12 cellular contexts compared by ENCODE assay signal in the genomic region with DNA sequence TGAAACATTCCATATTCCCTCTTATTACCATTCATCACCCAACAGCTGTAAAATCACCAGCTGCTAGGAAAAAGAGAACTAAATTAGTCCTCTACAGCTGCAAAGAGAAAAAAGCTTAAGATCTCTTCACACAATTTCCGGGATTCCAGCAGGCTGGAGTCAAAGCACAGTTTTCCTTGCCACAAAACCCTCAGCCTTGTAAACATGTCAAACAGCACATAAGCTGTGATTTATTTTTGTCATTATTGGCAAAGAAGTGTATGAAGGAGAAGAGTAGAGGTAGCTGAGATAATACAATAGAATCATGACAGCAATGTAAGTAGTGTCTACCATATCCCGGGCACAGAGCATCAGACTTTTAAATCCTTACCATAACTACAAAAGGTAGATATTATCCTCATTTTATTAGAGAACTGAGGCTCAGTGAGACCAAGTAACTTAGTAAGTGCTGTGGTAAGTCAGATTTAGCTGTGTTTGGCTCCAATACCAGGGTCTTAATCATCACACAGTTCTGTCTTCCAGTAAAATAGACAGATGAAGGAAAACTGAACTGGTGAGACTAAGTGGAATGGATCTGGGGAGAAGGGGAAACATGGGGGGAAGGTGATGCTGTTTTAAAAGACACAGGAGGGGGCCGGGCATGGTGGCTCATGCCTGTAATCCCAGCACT.
DNase-seq lines count a peak whose midpoint lies in the region; ATAC-seq and TF ChIP-seq lines count a peak whose summit lies in the region.
"Had no signal": no experiment of that assay in that cellular context is flagged by ENCODE, and none has a peak within 500 bp of the region (broad histone marks: within the 10 kb centered on the region; RNA-seq: fewer than 3 reads in every experiment).

No MANE protein-coding gene starts in this region.

- peaks cover 10% of the 10 kb centered on the region for H3K4me1 ChIP-seq in HEK293 (ENCODE audit: control insufficient read depth, insufficient read depth, low read length)

- TF ChIP-seq CTCF in HEK293 (tag by site-specific recombination; IDR thresholded peaks at IDR 0.05): no peak

- POLR2A ChIA-PET in HEK293 (lab: Yijun Ruan, JAX): no interaction called here

- H3K27ac ChIP-seq in HEK293 (ENCODE audit: extremely low read depth, low read depth, low read length): peak overlapping the region; percentile 47

- H3K9me3 ChIP-seq in HEK293 (ENCODE audit: control insufficient read depth, insufficient read depth, low read depth, low read length): no peaks in the 10 kb centered on the region

- DNase-seq in amniotic epithelial cell (ENCODE audit: low read depth) (peak; percentile 91), iris pigment epithelial cell (ENCODE audit: low read depth) (peak; percentile 12), stromal cell of bone marrow (ENCODE audit: low read depth) (peak; percentile 90), globus pallidus (ENCODE audit: low spot score) (no peak), OCI-M2 (lab: John Stamatoyannopoulos, UW; ENCODE audit: unreplicated experiment) (no peak), NOMO-1 (lab: John Stamatoyannopoulos, UW; ENCODE audit: unreplicated experiment in 2 of 2) (no peak)
- DNase-seq: activated T-cell treated with anti-CD3 and anti-CD28 coated beads, Interleukin-2, amount 50 U/mL, for 48 hours; naive B cell; NCI-H1436 treated with DMSO at 0.1 percent for 48 hours had no signal

- CTCF ChIA-PET in HEK293 (lab: Yijun Ruan, JAX): interaction anchor here (0.6 to 1.3 kb wide), 4 partner anchors 17 to 1701 kb away, joined by 3 to 6 read pairs (median 4); no protein-coding TSS in a partner anchor

- ATAC-seq in GM21381 (IDR thresholded peaks at IDR 0.05; ENCODE audit: unreplicated experiment): no peak
- ATAC-seq: SK-N-SH treated with all-trans-retinoic acid at 6 μM for 48 hours had no signal

- H3K36me3 ChIP-seq in HEK293 (ENCODE audit: control insufficient read depth in 2 of 2, insufficient read depth in 1 of 2, low read length in 2 of 2): no peaks in the 10 kb centered on the region

- H3K4me3 ChIP-seq in HEK293 (ENCODE audit: low read depth, low read length): no peak overlapping the region

TF ChIP-seq in HEK293, 187 proteins besides CTCF, POLR2A, EP300 and RAD21 (continues in another document):
- TF ChIP-seq IKZF3 (tag by site-specific recombination; IDR thresholded peaks at IDR 0.05) (peak; percentile 87), ZNF2 (tag by site-specific recombination; IDR thresholded peaks at IDR 0.05) (0 out of 2 replicates have a peak, but pooled peaks have one; percentile 26), ZSCAN30 (tag by site-specific recombination; IDR thresholded peaks at IDR 0.05) (peak; percentile 82), ZBTB20 (tag by site-specific recombination; IDR thresholded peaks at IDR 0.05) (0 out of 2 replicates have a peak, but pooled peaks have one; percentile 34), HOXD13 (CRISPR knock-in tag; IDR thresholded peaks at IDR 0.05; ENCODE audit: borderline replicate concordance) (peak; percentile 94), ZNF354C (tag by site-specific recombination; IDR thresholded peaks at IDR 0.05; ENCODE audit: borderline replicate concordance, low read depth) (no peak), SP2 (tag by site-specific recombination; IDR thresholded peaks at IDR 0.05) (no peak), TCF7L2 (IDR thresholded peaks at IDR 0.05; ENCODE audit: borderline replicate concordance, low read depth, low read length) (peak; percentile 69; the same call in 1 of the 2 replicates), ZNF747 (tag by site-specific recombination; IDR thresholded peaks at IDR 0.05) (no peak), MYNN (tag by site-specific recombination; IDR thresholded peaks at IDR 0.05; ENCODE audit: borderline replicate concordance) (0 out of 2 replicates have a peak, but pooled peaks have one; percentile 20), OSR2 (tag by site-specific recombination; IDR thresholded peaks at IDR 0.05) (peak; percentile 92), ZNF416 (tag by site-specific recombination; IDR thresholded peaks at IDR 0.05) (no peak)
- TF ChIP-seq, protein P1, sequence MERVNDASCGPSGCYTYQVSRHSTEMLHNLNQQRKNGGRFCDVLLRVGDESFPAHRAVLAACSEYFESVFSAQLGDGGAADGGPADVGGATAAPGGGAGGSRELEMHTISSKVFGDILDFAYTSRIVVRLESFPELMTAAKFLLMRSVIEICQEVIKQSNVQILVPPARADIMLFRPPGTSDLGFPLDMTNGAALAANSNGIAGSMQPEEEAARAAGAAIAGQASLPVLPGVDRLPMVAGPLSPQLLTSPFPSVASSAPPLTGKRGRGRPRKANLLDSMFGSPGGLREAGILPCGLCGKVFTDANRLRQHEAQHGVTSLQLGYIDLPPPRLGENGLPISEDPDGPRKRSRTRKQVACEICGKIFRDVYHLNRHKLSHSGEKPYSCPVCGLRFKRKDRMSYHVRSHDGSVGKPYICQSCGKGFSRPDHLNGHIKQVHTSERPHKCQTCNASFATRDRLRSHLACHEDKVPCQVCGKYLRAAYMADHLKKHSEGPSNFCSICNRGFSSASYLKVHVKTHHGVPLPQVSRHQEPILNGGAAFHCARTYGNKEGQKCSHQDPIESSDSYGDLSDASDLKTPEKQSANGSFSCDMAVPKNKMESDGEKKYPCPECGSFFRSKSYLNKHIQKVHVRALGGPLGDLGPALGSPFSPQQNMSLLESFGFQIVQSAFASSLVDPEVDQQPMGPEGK (tag by site-specific recombination; IDR thresholded peaks at IDR 0.05): 0 out of 2 replicates have a peak, but pooled peaks have one; percentile 7
- TF ChIP-seq, protein P2, sequence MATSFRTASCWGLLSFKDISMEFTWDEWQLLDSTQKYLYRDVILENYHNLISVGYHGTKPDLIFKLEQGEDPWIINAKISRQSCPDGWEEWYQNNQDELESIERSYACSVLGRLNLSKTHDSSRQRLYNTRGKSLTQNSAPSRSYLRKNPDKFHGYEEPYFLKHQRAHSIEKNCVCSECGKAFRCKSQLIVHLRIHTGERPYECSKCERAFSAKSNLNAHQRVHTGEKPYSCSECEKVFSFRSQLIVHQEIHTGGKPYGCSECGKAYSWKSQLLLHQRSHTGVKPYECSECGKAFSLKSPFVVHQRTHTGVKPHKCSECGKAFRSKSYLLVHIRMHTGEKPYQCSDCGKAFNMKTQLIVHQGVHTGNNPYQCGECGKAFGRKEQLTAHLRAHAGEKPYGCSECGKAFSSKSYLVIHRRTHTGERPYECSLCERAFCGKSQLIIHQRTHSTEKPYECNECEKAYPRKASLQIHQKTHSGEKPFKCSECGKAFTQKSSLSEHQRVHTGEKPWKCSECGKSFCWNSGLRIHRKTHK (tag by site-specific recombination; IDR thresholded peaks at IDR 0.05): no peak
- TF ChIP-seq, protein P3, sequence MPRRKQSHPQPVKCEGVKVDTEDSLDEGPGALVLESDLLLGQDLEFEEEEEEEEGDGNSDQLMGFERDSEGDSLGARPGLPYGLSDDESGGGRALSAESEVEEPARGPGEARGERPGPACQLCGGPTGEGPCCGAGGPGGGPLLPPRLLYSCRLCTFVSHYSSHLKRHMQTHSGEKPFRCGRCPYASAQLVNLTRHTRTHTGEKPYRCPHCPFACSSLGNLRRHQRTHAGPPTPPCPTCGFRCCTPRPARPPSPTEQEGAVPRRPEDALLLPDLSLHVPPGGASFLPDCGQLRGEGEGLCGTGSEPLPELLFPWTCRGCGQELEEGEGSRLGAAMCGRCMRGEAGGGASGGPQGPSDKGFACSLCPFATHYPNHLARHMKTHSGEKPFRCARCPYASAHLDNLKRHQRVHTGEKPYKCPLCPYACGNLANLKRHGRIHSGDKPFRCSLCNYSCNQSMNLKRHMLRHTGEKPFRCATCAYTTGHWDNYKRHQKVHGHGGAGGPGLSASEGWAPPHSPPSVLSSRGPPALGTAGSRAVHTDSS (tag by site-specific recombination; IDR thresholded peaks at IDR 0.05): 0 out of 2 replicates have a peak, but pooled peaks have one; percentile 17
- TF ChIP-seq, protein P4, sequence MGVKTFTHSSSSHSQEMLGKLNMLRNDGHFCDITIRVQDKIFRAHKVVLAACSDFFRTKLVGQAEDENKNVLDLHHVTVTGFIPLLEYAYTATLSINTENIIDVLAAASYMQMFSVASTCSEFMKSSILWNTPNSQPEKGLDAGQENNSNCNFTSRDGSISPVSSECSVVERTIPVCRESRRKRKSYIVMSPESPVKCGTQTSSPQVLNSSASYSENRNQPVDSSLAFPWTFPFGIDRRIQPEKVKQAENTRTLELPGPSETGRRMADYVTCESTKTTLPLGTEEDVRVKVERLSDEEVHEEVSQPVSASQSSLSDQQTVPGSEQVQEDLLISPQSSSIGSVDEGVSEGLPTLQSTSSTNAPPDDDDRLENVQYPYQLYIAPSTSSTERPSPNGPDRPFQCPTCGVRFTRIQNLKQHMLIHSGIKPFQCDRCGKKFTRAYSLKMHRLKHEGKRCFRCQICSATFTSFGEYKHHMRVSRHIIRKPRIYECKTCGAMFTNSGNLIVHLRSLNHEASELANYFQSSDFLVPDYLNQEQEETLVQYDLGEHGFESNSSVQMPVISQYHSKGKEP (tag by site-specific recombination; IDR thresholded peaks at IDR 0.05): peak; percentile 61
- TF ChIP-seq, protein P5, sequence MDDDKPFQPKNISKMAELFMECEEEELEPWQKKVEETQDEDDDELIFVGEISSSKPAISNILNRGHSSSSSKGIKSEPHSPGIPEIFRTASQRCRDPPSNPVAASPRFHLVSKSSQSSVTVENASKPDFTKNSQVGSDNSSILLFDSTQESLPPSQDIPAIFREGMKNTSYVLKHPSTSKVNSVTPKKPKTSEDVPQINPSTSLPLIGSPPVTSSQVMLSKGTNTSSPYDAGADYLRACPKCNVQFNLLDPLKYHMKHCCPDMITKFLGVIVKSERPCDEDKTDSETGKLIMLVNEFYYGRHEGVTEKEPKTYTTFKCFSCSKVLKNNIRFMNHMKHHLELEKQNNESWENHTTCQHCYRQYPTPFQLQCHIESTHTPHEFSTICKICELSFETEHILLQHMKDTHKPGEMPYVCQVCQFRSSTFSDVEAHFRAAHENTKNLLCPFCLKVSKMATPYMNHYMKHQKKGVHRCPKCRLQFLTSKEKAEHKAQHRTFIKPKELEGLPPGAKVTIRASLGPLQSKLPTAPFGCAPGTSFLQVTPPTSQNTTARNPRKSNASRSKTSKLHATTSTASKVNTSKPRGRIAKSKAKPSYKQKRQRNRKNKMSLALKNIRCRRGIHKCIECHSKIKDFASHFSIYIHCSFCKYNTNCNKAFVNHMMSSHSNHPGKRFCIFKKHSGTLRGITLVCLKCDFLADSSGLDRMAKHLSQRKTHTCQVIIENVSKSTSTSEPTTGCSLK (tag by site-specific recombination; IDR thresholded peaks at IDR 0.05): no peak

Comparison
In these comparisons a context has a peak if more than half of its experiments do, and no peak if none do; other contexts are left out.
1. DNase-seq: peak in amniotic epithelial cell (single experiment), iris pigment epithelial cell (single experiment) and stromal cell of bone marrow (single experiment); none in globus pallidus (single experiment), OCI-M2 (single experiment) and NOMO-1 (0 of 2).